ENCODE assay signal across 34 cellular contexts in the genomic region with DNA sequence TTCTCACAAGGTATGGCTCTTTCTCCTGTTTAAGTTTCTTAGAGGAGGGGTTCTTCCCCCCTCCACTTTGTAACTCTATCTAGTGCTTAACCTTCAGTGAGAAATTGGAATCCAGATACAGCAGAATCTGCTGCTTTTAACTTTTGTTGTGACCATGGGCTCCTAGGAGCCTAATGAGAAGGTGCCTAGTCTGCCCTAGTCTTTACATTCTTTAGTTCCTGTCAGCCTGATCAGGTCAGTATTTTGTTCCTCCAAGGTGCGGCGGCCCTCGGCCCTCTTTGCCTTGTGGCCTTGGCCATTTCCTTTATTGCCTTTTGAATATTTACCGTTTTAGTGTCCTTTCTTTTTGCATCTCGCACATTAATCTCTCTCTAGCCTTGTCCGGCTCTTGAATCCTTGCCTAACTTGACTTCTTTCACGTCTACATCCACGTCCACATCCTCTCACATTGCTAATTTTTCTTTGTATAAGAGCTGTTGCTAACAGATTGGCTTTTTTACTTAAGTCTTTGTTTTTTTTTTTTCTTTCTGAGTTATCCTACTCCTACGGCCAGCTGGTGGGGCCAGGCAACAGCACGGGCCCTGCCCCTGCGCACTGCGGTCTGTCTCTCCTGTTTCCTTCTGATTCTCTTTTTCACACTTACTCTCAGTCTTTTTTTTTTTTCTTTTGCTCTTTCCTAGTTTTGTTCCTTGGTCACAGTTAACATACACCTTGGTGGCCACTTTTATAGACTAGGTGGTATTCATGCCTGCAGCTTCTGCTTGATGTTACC.
"Had no signal": no experiment of that assay in that cellular context is flagged by ENCODE, and none has a peak within 500 bp of the region (broad histone marks: within the 10 kb centered on the region; RNA-seq: fewer than 3 reads in every experiment).

No MANE protein-coding gene starts in this region.

- H3K4me1 ChIP-seq: Peyer's patch, SJCRH30 had no signal

- H3K27ac ChIP-seq: adrenal gland, Peyer's patch, RWPE1, SJCRH30, SK-N-MC had no signal

- DNase-seq: activated CD4-positive, alpha-beta memory T cell treated with anti-CD3 and anti-CD28 coated beads for 36 hours; activated CD4-positive, alpha-beta T cell treated with anti-CD3 and anti-CD28 coated beads for 36 hours; activated CD4-positive, alpha-beta T cell treated with anti-CD3 and anti-CD28 coated beads, Interleukin-2, amount 10 ng/mL, durations not matched to agents 7 days and 5 days; activated CD8-positive, alpha-beta memory T cell treated with anti-CD3 and anti-CD28 coated beads, Interleukin-2, amount 50 U/mL, for 4 hours; activated gamma-delta T cell treated with Interleukin-2 at 50 U/mL for 16 hours; activated naive CD4-positive, alpha-beta T cell treated with anti-CD3 and anti-CD28 coated beads for 36 hours; activated T-cell treated with anti-CD3 and anti-CD28 coated beads for 4 hours; activated T-cell treated with anti-CD3 and anti-CD28 coated beads, Interleukin-2, amount 50 U/mL, for 4 hours; adrenal gland; caudate nucleus; IMR-90; Karpas-422; KBM-7; MM.1S; MV-4-11; NCI-H1092; NCI-H1436 treated with DMSO at 0.1 percent for 48 hours; NCI-H1694 treated with DMSO at 0.1 percent for 48 hours; NCI-H2029; NCI-H345; NCI-H524 treated with DMSO at 0.1 percent for 48 hours; PC-3; Peyer's patch; SHP77; SJCRH30 had no signal

- H3K4me3 Mint-ChIP-seq: activated CD4-positive, alpha-beta memory T cell treated with anti-CD3 and anti-CD28 coated beads for 36 hours; activated CD4-positive, alpha-beta T cell treated with anti-CD3 and anti-CD28 coated beads for 36 hours; activated CD4-positive, alpha-beta T cell treated with anti-CD3 and anti-CD28 coated beads, Interleukin-2, amount 10 ng/mL, durations not matched to agents 7 days and 5 days; activated naive CD4-positive, alpha-beta T cell treated with anti-CD3 and anti-CD28 coated beads for 36 hours; activated T-cell treated with anti-CD3 and anti-CD28 coated beads, Interleukin-2, amount 50 U/mL, for 4 hours; activated T-helper 1 cell treated with anti-CD3 and anti-CD28 coated beads, Interleukin-12 subunit alpha, Interleukin-12 subunit beta, Interleukin-2, Interleukin-4 antibody, amounts not matched to agents 30 ng/mL and 10 ng/mL and 1 ng/mL, durations not matched to agents 14 hours and 24 hours and 36 hours; brain; T-helper 1 cell treated with Interleukin-12 subunit alpha and Interleukin-12 subunit beta and Interleukin-4 antibody, amounts not matched to agents 30 μg/mL and 1 μg/mL, for 36 hours; T-helper 2 cell treated with Interferon-gamma antibody and Interleukin-4, amounts not matched to agents 5 μg/mL and 100 μg/mL, for 36 hours; WTC11 had no signal

- H3K4me3 ChIP-seq: adrenal gland, Peyer's patch, SJCRH30, SK-N-MC had no signal

- H3K27me3 Mint-ChIP-seq: activated CD4-positive, alpha-beta memory T cell treated with anti-CD3 and anti-CD28 coated beads for 36 hours; activated CD4-positive, alpha-beta T cell treated with anti-CD3 and anti-CD28 coated beads for 36 hours; brain had no signal

- H3K36me3 Mint-ChIP-seq: activated CD4-positive, alpha-beta memory T cell treated with anti-CD3 and anti-CD28 coated beads for 36 hours; activated naive CD4-positive, alpha-beta T cell treated with anti-CD3 and anti-CD28 coated beads, Interleukin-2, amount 50 U/mL, for 72 hours; brain; WTC11 had no signal

- H3K27me3 ChIP-seq: adrenal gland, Peyer's patch, SJCRH30 had no signal

- H3K27ac Mint-ChIP-seq: activated CD4-positive, alpha-beta memory T cell treated with anti-CD3 and anti-CD28 coated beads for 36 hours; activated CD4-positive, alpha-beta T cell treated with anti-CD3 and anti-CD28 coated beads for 36 hours; activated CD4-positive, alpha-beta T cell treated with anti-CD3 and anti-CD28 coated beads, Interleukin-2, amount 10 ng/mL, durations not matched to agents 7 days and 5 days; activated naive CD4-positive, alpha-beta T cell treated with anti-CD3 and anti-CD28 coated beads for 36 hours; activated T-helper 1 cell treated with anti-CD3 and anti-CD28 coated beads, Interleukin-12 subunit alpha, Interleukin-12 subunit beta, Interleukin-2, Interleukin-4 antibody, amounts not matched to agents 30 ng/mL and 10 ng/mL and 1 ng/mL, durations not matched to agents 14 hours and 24 hours and 36 hours; brain; T-helper 1 cell treated with Interleukin-12 subunit alpha and Interleukin-12 subunit beta and Interleukin-4 antibody, amounts not matched to agents 30 μg/mL and 1 μg/mL, for 36 hours; T-helper 2 cell treated with Interferon-gamma antibody and Interleukin-4, amounts not matched to agents 5 μg/mL and 100 μg/mL, for 36 hours; WTC11 had no signal

- ATAC-seq: activated CD4-positive, alpha-beta T cell treated with anti-CD3 and anti-CD28 coated beads for 36 hours; activated CD4-positive, CD25-positive, alpha-beta regulatory T cell treated with anti-CD3 and anti-CD28 coated beads, Interleukin-2, amount 50 U/mL, for 24 hours; activated naive CD4-positive, alpha-beta T cell treated with anti-CD3 and anti-CD28 coated beads, Interleukin-2, amount 50 U/mL, for 72 hours; activated T-cell treated with anti-CD3 and anti-CD28 coated beads, Interleukin-2, amount 50 U/mL, for 4 hours; PC-3; WTC11 had no signal

- H3K9me3 ChIP-seq: adrenal gland, Peyer's patch, SJCRH30 had no signal

- H3K9me3 Mint-ChIP-seq: activated CD4-positive, alpha-beta memory T cell treated with anti-CD3 and anti-CD28 coated beads for 36 hours; activated CD4-positive, alpha-beta T cell treated with anti-CD3 and anti-CD28 coated beads, Interleukin-2, amount 10 ng/mL, durations not matched to agents 7 days and 5 days; activated naive CD4-positive, alpha-beta T cell treated with anti-CD3 and anti-CD28 coated beads for 36 hours; activated naive CD4-positive, alpha-beta T cell treated with anti-CD3 and anti-CD28 coated beads, Interleukin-2, amount 50 U/mL, for 72 hours; activated T-cell treated with anti-CD3 and anti-CD28 coated beads, Interleukin-2, amount 50 U/mL, for 4 hours; activated T-helper 1 cell treated with anti-CD3 and anti-CD28 coated beads, Interleukin-12 subunit alpha, Interleukin-12 subunit beta, Interleukin-2, Interleukin-4 antibody, amounts not matched to agents 30 ng/mL and 10 ng/mL and 1 ng/mL, durations not matched to agents 14 hours and 24 hours and 36 hours; brain; T-helper 1 cell treated with Interleukin-12 subunit alpha and Interleukin-12 subunit beta and Interleukin-4 antibody, amounts not matched to agents 30 μg/mL and 1 μg/mL, for 36 hours; T-helper 2 cell treated with Interferon-gamma antibody and Interleukin-4, amounts not matched to agents 5 μg/mL and 100 μg/mL, for 36 hours; WTC11 had no signal

- H3K36me3 ChIP-seq: adrenal gland, Peyer's patch, SJCRH30 had no signal
